22 cellular contexts compared by ENCODE assay signal in genomic region chr7:112183266-112183665, GRCh38.
"Had no signal": no experiment of that assay in that cellular context is flagged by ENCODE, and none has a peak within 500 bp of the region (broad histone marks: within the 10 kb centered on the region; RNA-seq: fewer than 3 reads in every experiment).

No MANE protein-coding gene starts in this region.

- H3K4me1 ChIP-seq: breast epithelium had no signal

- H3K4me2 ChIP-seq: SK-N-SH had no signal

- H3K36me3 ChIP-seq: adrenal gland, breast epithelium, SJCRH30 had no signal

- H3K27me3 ChIP-seq: adrenal gland, breast epithelium, SJCRH30 had no signal

- H3K9ac ChIP-seq: SK-N-SH had no signal

- H3K9me3 ChIP-seq: adrenal gland, breast epithelium, SJCRH30, SK-N-SH had no signal

- H3K27ac ChIP-seq: adrenal gland, breast epithelium, SJCRH30 had no signal

- H3K4me3 ChIP-seq: adrenal gland, breast epithelium, SJCRH30 had no signal

- DNase-seq: activated CD4-positive, alpha-beta T cell treated with anti-CD3 and anti-CD28 coated beads for 48 hours; activated CD4-positive, alpha-beta T cell treated with anti-CD3 and anti-CD28 coated beads, Interleukin-2, amount 50 U/mL, for 4 hours; activated CD4-positive, CD25-positive, alpha-beta regulatory T cell treated with anti-CD3 and anti-CD28 coated beads, Interleukin-2, amount 50 U/mL, for 72 hours; activated CD8-positive, alpha-beta memory T cell treated with anti-CD3 and anti-CD28 coated beads, Interleukin-2, amount 50 U/mL, for 48 hours; activated CD8-positive, alpha-beta T cell treated with anti-CD3 and anti-CD28 coated beads, Interleukin-2, amount 10 ng/mL, durations not matched to agents 7 days and 5 days; activated naive CD4-positive, alpha-beta T cell treated with anti-CD3 and anti-CD28 coated beads, Interleukin-2, amount 50 U/mL, for 16 hours; activated naive CD8-positive, alpha-beta T cell treated with anti-CD3 and anti-CD28 coated beads, Interleukin-2, amount 10 ng/mL, durations not matched to agents 7 days and 5 days; activated T-cell treated with anti-CD3 and anti-CD28 coated beads, Interleukin-2, amount 50 U/mL, for 1 hour; MM.1S; NCI-H1105; NCI-H1436; NCI-H1694 treated with DMSO at 0.1 percent for 48 hours; NCI-H2029 treated with DMSO at 0.1 percent for 48 hours; NCI-H345; NCI-H510A; NCI-H526 treated with DMSO at 0.1 percent for 48 hours; NCI-H82; RPMI8226 had no signal
